In genomic region chr2:23488584-23488983, GRCh38 we compare ENCODE assay signal across 15 cellular contexts.
"Had no signal": no experiment of that assay in that cellular context is flagged by ENCODE, and none has a peak within 500 bp of the region (broad histone marks: within the 10 kb centered on the region; RNA-seq: fewer than 3 reads in every experiment).

No MANE protein-coding gene starts in this region.

- H3K4me1 ChIP-seq: prostate gland, right lobe of liver had no signal

- H3K36me3 ChIP-seq: heart right ventricle, prostate gland, right lobe of liver, thoracic aorta had no signal

- H3K4me1 Mint-ChIP-seq: central memory CD8-positive, alpha-beta T cell had no signal

- H3K27me3 ChIP-seq: body of pancreas, right lobe of liver had no signal

- H3K36me3 Mint-ChIP-seq: natural killer cell treated with Interleukin-12 subunit alpha and Interleukin-12 subunit beta and Interleukin-15 and Interleukin-18, amount 100 ng/mL, for 72 hours; WTC11 had no signal

- H3K4me3 ChIP-seq: body of pancreas, heart right ventricle, prostate gland, right lobe of liver, thoracic aorta had no signal

- ATAC-seq: body of pancreas; heart right ventricle; left lobe of liver; natural killer cell treated with Interleukin-12 subunit alpha and Interleukin-12 subunit beta and Interleukin-15 and Interleukin-18, amount 100 ng/mL, for 72 hours; right lobe of liver; WTC11 had no signal

- H3K9me3 ChIP-seq: body of pancreas, heart right ventricle, prostate gland, right lobe of liver, thoracic aorta had no signal

- DNase-seq: activated naive CD4-positive, alpha-beta T cell treated with anti-CD3 and anti-CD28 coated beads for 36 hours; body of pancreas; cortex of kidney; effector memory CD4-positive, alpha-beta T cell; heart right ventricle; nucleus accumbens; stimulated activated CD4-positive, alpha-beta T cell treated with anti-CD3 and anti-CD28 coated beads, Interleukin-2, amount 100 ng/mL, for 24 hours had no signal

- H3K27ac Mint-ChIP-seq: activated naive CD4-positive, alpha-beta T cell treated with anti-CD3 and anti-CD28 coated beads for 36 hours; natural killer cell treated with Interleukin-12 subunit alpha and Interleukin-12 subunit beta and Interleukin-15 and Interleukin-18, amount 100 ng/mL, for 72 hours; stimulated activated naive CD8-positive, alpha-beta T cell treated with anti-CD3 and anti-CD28 coated beads, Interleukin-15, Interleukin-2, amounts not matched to agents 100 ng/mL and 50 ng/mL, for 24 hours; WTC11 had no signal

- H3K9me3 Mint-ChIP-seq: activated naive CD4-positive, alpha-beta T cell treated with anti-CD3 and anti-CD28 coated beads for 36 hours; central memory CD8-positive, alpha-beta T cell; natural killer cell treated with Interleukin-12 subunit alpha and Interleukin-12 subunit beta and Interleukin-15 and Interleukin-18, amount 100 ng/mL, for 72 hours; stimulated activated naive CD8-positive, alpha-beta T cell treated with anti-CD3 and anti-CD28 coated beads, Interleukin-15, Interleukin-2, amounts not matched to agents 100 ng/mL and 50 ng/mL, for 24 hours; WTC11 had no signal

- H3K27ac ChIP-seq: body of pancreas, heart right ventricle, prostate gland, right lobe of liver, thoracic aorta had no signal

- H3K4me3 Mint-ChIP-seq: activated naive CD4-positive, alpha-beta T cell treated with anti-CD3 and anti-CD28 coated beads for 36 hours; central memory CD8-positive, alpha-beta T cell; natural killer cell treated with Interleukin-12 subunit alpha and Interleukin-12 subunit beta and Interleukin-15 and Interleukin-18, amount 100 ng/mL, for 72 hours; stimulated activated naive CD8-positive, alpha-beta T cell treated with anti-CD3 and anti-CD28 coated beads, Interleukin-15, Interleukin-2, amounts not matched to agents 100 ng/mL and 50 ng/mL, for 24 hours; WTC11 had no signal
